Comparison of ENCODE assay signal across 33 cellular contexts in genomic region chr11:121801796-121802195, GRCh38.
DNase-seq lines count a peak whose midpoint lies in the region; TF ChIP-seq lines count a peak whose summit lies in the region.
"Had no signal": no experiment of that assay in that cellular context is flagged by ENCODE, and none has a peak within 500 bp of the region (broad histone marks: within the 10 kb centered on the region; RNA-seq: fewer than 3 reads in every experiment).

No MANE protein-coding gene starts in this region.

- H3K27ac Mint-ChIP-seq in neural crest cell (ENCODE audit: unreplicated experiment) = no peak overlapping the region
- H3K27ac Mint-ChIP-seq: activated B cell treated with CpG ODN at 0.5 μM for 24 hours; activated T-cell treated with anti-CD3 and anti-CD28 coated beads, Interleukin-2, amount 50 U/mL, for 24 hours; effector memory CD8-positive, alpha-beta T cell; HFFc6; immature natural killer cell; memory B cell had no signal

- peak overlapping the region; percentile 1 for H3K4me3 Mint-ChIP-seq in neural crest cell
- H3K4me3 Mint-ChIP-seq: activated B cell treated with CpG ODN at 0.5 μM for 24 hours; activated T-cell treated with anti-CD3 and anti-CD28 coated beads, Interleukin-2, amount 50 U/mL, for 24 hours; effector memory CD8-positive, alpha-beta T cell; immature natural killer cell; memory B cell had no signal

- H3K4me1 ChIP-seq in left ventricle myocardium inferior (peaks cover 12% of the 10 kb centered on the region), iPS DF 6.9 (ENCODE audit: control insufficient read depth, insufficient read depth, low read length) (peaks cover 1% of the 10 kb centered on the region; the same call in 1 of the 2 replicates)
- H3K4me1 ChIP-seq: foreskin keratinocyte, prostate gland had no signal

- H3K36me3 Mint-ChIP-seq in neural crest cell (ENCODE audit: low read depth) = peaks cover 4% of the 10 kb centered on the region
- H3K36me3 Mint-ChIP-seq: memory B cell had no signal

- peaks cover 5% of the 10 kb centered on the region for H3K9me3 Mint-ChIP-seq in neural crest cell
- H3K9me3 Mint-ChIP-seq: activated T-cell treated with anti-CD3 and anti-CD28 coated beads, Interleukin-2, amount 50 U/mL, for 24 hours; HFFc6 had no signal

- no peaks in the 10 kb centered on the region for H3K27me3 Mint-ChIP-seq in neural crest cell (ENCODE audit: low read depth)
- H3K27me3 Mint-ChIP-seq: activated B cell treated with CpG ODN at 0.5 μM for 24 hours; activated T-cell treated with anti-CD3 and anti-CD28 coated beads, Interleukin-2, amount 50 U/mL, for 24 hours; memory B cell had no signal

- H3K27me3 ChIP-seq in left ventricle myocardium inferior (ENCODE audit: low read depth) = no peaks in the 10 kb centered on the region
- no peaks in the 10 kb centered on the region for H3K27me3 ChIP-seq in iPS DF 6.9 (ENCODE audit: control insufficient read depth, insufficient read depth, low read length)
- H3K27me3 ChIP-seq: foreskin keratinocyte, tibial nerve had no signal

- WGBS in iPS DF 6.9 (ENCODE audit: insufficient coverage, insufficient read length) = no CpG with 5 or more reads among the region's 5 CpGs

- H3K4me1 Mint-ChIP-seq in neural crest cell = peaks cover 37% of the 10 kb centered on the region
- H3K4me1 Mint-ChIP-seq: activated B cell treated with CpG ODN at 0.5 μM for 24 hours, immature natural killer cell, memory B cell had no signal

- H3K4me3 ChIP-seq in left ventricle myocardium inferior = no peak overlapping the region
- no peak overlapping the region for H3K4me3 ChIP-seq in iPS DF 6.9 (ENCODE audit: low read length)
- H3K4me3 ChIP-seq: prostate gland, tibial nerve had no signal

- intact Hi-C loops in left ventricle myocardium inferior (cut with micrococcal nuclease) (no loop called here), cardiac septum (cut with DNase I) (no loop called here)

- H3K27ac ChIP-seq in left ventricle myocardium inferior (replicated peaks) (peak overlapping the region; percentile 40), iPS DF 6.9 (ENCODE audit: low read length) (peak overlapping the region; percentile 92)
- H3K27ac ChIP-seq: C4-2B, foreskin keratinocyte had no signal

- TF ChIP-seq CTCF in left ventricle myocardium inferior (IDR thresholded peaks at IDR 0.05; ENCODE audit: borderline replicate concordance) (no peak), neural crest cell (conservative IDR thresholded peaks at IDR 0.05) (no peak)

- H3K36me3 ChIP-seq in left ventricle myocardium inferior = no peaks in the 10 kb centered on the region
- H3K36me3 ChIP-seq in iPS DF 6.9 (ENCODE audit: control insufficient read depth, insufficient read depth, low read length) = no peaks in the 10 kb centered on the region
- H3K36me3 ChIP-seq: prostate gland, tibial nerve had no signal

- H3K9me3 ChIP-seq in left ventricle myocardium inferior (replicated peaks) (peaks cover 13% of the 10 kb centered on the region), iPS DF 6.9 (ENCODE audit: control insufficient read depth, insufficient read depth, low read length) (no peaks in the 10 kb centered on the region)
- H3K9me3 ChIP-seq: prostate gland had no signal

- DNase-seq in left ventricle myocardium inferior (no peak), cardiac septum (ENCODE audit: low spot score) (no peak), iPS DF 6.9 (ENCODE audit: low read depth, low spot score) (no peak), neural crest cell (ENCODE audit: low read depth, low spot score) (no peak), mucosa of gallbladder (ENCODE audit: low spot score) (no peak), NCI-H2107 treated with DMSO at 0.1 percent for 48 hours (lab: John Stamatoyannopoulos, UW; ENCODE audit: unreplicated experiment) (no peak), H4 (ENCODE audit: low spot score) (no peak), NOMO-1 (lab: John Stamatoyannopoulos, UW; ENCODE audit: unreplicated experiment in 2 of 2) (no peak)
- DNase-seq: 8988T; activated B cell treated with CpG ODN at 0.5 μM for 24 hours; activated gamma-delta T cell; activated T-cell treated with anti-CD3 and anti-CD28 coated beads, Interleukin-2, amount 50 U/mL, for 24 hours; central memory CD4-positive, alpha-beta T cell; COR-L47; cortex of kidney; effector memory CD8-positive, alpha-beta T cell; foreskin keratinocyte; head of caudate nucleus; HFFc6; immature natural killer cell; NCI-H1092; NCI-H1694; NCI-H446 treated with DMSO at 0.1 percent for 48 hours; NCI-H82; occipital lobe; stimulated activated CD4-positive, alpha-beta T cell treated with anti-CD3 and anti-CD28 coated beads, Interleukin-12 subunit alpha, Interleukin-12 subunit beta, amount 100 ng/mL, for 4 hours; stimulated activated CD4-positive, alpha-beta T cell treated with anti-CD3 and anti-CD28 coated beads, Interleukin-4, amount 100 ng/mL, for 24 hours; SW 1271; T1000 had no signal
